15 cellular contexts compared by ENCODE assay signal in genomic region chr3:188207941-188208750, GRCh38. TPM values are rescaled to one million over a fixed set of nuclear protein-coding genes. Genes with fewer than 3 reads are reported as not detected.
A peak's percentile ranks its signal among the peaks of the same experiment; 100 is the strongest.
DNase-seq lines count a peak whose midpoint lies in the region; ATAC-seq and TF ChIP-seq lines count a peak whose summit lies in the region.
"Had no signal": no experiment of that assay in that cellular context is flagged by ENCODE, and none has a peak within 500 bp of the region (broad histone marks: within the 10 kb centered on the region; RNA-seq: fewer than 3 reads in every experiment).

No MANE protein-coding gene starts in this region.

- H3K27ac Mint-ChIP-seq in chondrocyte (ENCODE audit: unreplicated experiment): peak overlapping the region; percentile 87
- H3K27ac Mint-ChIP-seq: activated naive CD8-positive, alpha-beta T cell treated with anti-CD3 and anti-CD28 coated beads, Interleukin-2, amount 10 ng/mL, durations not matched to agents 7 days and 5 days had no signal

- no peak for TF ChIP-seq POLR2A in right lobe of liver (IDR thresholded peaks at IDR 0.05)

- intact Hi-C loops in PC-3 (cut with micrococcal nuclease) (no loop called here), right lobe of liver (cut with DNase I) (no loop called here)

- H3K4me3 Mint-ChIP-seq in chondrocyte (ENCODE audit: unreplicated experiment): no peak overlapping the region
- H3K4me3 Mint-ChIP-seq: activated naive CD8-positive, alpha-beta T cell treated with anti-CD3 and anti-CD28 coated beads, Interleukin-2, amount 10 ng/mL, durations not matched to agents 7 days and 5 days had no signal

- DNase-seq in chondrocyte (ENCODE audit: low spot score) (no peak), left kidney (ENCODE audit: low read depth, low spot score) (peak; percentile 54), smooth muscle cell of the brain vasculature (ENCODE audit: low read depth, low spot score) (peak; percentile 63), PC-3 (no peak), NCI-H187 (lab: John Stamatoyannopoulos, UW) (no peak), right lobe of liver (no peak)
- DNase-seq: activated naive CD8-positive, alpha-beta T cell treated with anti-CD3 and anti-CD28 coated beads, Interleukin-2, amount 10 ng/mL, durations not matched to agents 7 days and 5 days; Calu3; effector memory CD4-positive, alpha-beta T cell; naive B cell; stimulated activated CD4-positive, alpha-beta T cell treated with anti-CD3 and anti-CD28 coated beads, Interleukin-2, amount 100 ng/mL, for 24 hours; stimulated activated naive CD4-positive, alpha-beta T cell treated with Interleukin-2 at 50 U/mL for 16 hours; T-helper 2 cell had no signal

- peaks cover 73% of the 10 kb centered on the region for H3K4me1 Mint-ChIP-seq in chondrocyte (ENCODE audit: low read depth)

- CTCF ChIA-PET in PC-3 (lab: Charles Lee): no interaction called here

- no peak overlapping the region for H3K4me2 ChIP-seq in PC-3 (ENCODE audit: low read length)

- POLR2A ChIA-PET in PC-3 (lab: Charles Lee; ENCODE audit: unreplicated experiment): interaction anchor here (0.5 to 0.7 kb wide), 3 partner anchors 61 to 283 kb away, joined by 3 to 8 read pairs (median 4); no protein-coding TSS in a partner anchor

- H3K4me3 ChIP-seq in HUES6 (ENCODE audit: low read depth, low read length) (no peak overlapping the region), PC-3 (ENCODE audit: low read length) (no peak overlapping the region), right lobe of liver (no peak overlapping the region)

- BruUV-seq in PC-3 (replicated peaks; lab: Mats Ljungman, UMichigan): no TSS peak

- no peak overlapping the region for H3K9ac ChIP-seq in HUES6 (ENCODE audit: low read length)
- no peak overlapping the region for H3K9ac ChIP-seq in PC-3 (ENCODE audit: low read length)

- no peaks in the 10 kb centered on the region for H3K9me3 ChIP-seq in HUES6 (ENCODE audit: control insufficient read depth, insufficient read depth, low read depth, low read length)
- H3K9me3 ChIP-seq in PC-3 (ENCODE audit: low read length): no peaks in the 10 kb centered on the region
- H3K9me3 ChIP-seq in right lobe of liver: no peaks in the 10 kb centered on the region

- H3K9me3 Mint-ChIP-seq in chondrocyte (ENCODE audit: low read depth): no peaks in the 10 kb centered on the region
- H3K9me3 Mint-ChIP-seq: activated naive CD8-positive, alpha-beta T cell treated with anti-CD3 and anti-CD28 coated beads, Interleukin-2, amount 10 ng/mL, durations not matched to agents 7 days and 5 days; naive B cell had no signal

- no peaks in the 10 kb centered on the region for H3K27me3 Mint-ChIP-seq in chondrocyte (ENCODE audit: low read depth)
- H3K27me3 Mint-ChIP-seq: activated naive CD8-positive, alpha-beta T cell treated with anti-CD3 and anti-CD28 coated beads, Interleukin-2, amount 10 ng/mL, durations not matched to agents 7 days and 5 days; naive B cell had no signal

- H3F3A ChIP-seq in PC-3 (ENCODE audit: low read length, unreplicated experiment): no peaks in the 10 kb centered on the region

- H3K27ac ChIP-seq in HUES6 (ENCODE audit: low read depth, low read length): peak overlapping the region; percentile 68; the same call in 1 of the 2 replicates
- H3K27ac ChIP-seq in PC-3 (ENCODE audit: low read length): no peak overlapping the region
- peak overlapping the region in 1 of 3 donors; percentile 76 for H3K27ac ChIP-seq in right lobe of liver

- no peaks in the 10 kb centered on the region for H3K27me3 ChIP-seq in HUES6 (ENCODE audit: control insufficient read depth, insufficient read depth, low read length)
- H3K27me3 ChIP-seq in PC-3 (ENCODE audit: low read length): no peaks in the 10 kb centered on the region
- no peaks in the 10 kb centered on the region for H3K27me3 ChIP-seq in right lobe of liver

- H3K36me3 ChIP-seq in HUES6 (ENCODE audit: control insufficient read depth, insufficient read depth, low read length): no peaks in the 10 kb centered on the region
- no peaks in the 10 kb centered on the region for H3K36me3 ChIP-seq in PC-3 (ENCODE audit: low read depth, low read length)
- H3K36me3 ChIP-seq in right lobe of liver: peaks cover 0 to 3% (median 1%) of the 10 kb centered on the region in 4 donors

- H3K4me1 ChIP-seq in HUES6 (ENCODE audit: control insufficient read depth, insufficient read depth, low read length) (peaks cover 33% of the 10 kb centered on the region), PC-3 (ENCODE audit: insufficient read depth, low read length) (no peaks in the 10 kb centered on the region), right lobe of liver (peaks cover 0 to 46% (median 11%) of the 10 kb centered on the region in 4 donors)

- ATAC-seq in PC-3 (no peak), right lobe of liver (no peak), HG03280 (IDR thresholded peaks at IDR 0.05; ENCODE audit: unreplicated experiment) (no peak)

- TF ChIP-seq CTCF in chondrocyte (IDR thresholded peaks at IDR 0.05) (no peak), PC-3 (conservative IDR thresholded peaks at IDR 0.05; ENCODE audit: low read depth, low read length) (no peak), right lobe of liver (IDR thresholded peaks at IDR 0.05) (no peak)

- 87% methylated on average over 6 of the region's 10 CpGs for WGBS in right lobe of liver (ENCODE audit: insufficient coverage, low coverage, low lambda C conversion rate, missing lambda C conversion rate)

- H2AFZ ChIP-seq in PC-3 (ENCODE audit: low read length): no peak overlapping the region

- no peaks in the 10 kb centered on the region for H3K9me2 ChIP-seq in PC-3 (replicated peaks; ENCODE audit: low read length)

- peaks cover 18% of the 10 kb centered on the region for H3K79me2 ChIP-seq in PC-3 (ENCODE audit: low read length)

- peaks cover 11% of the 10 kb centered on the region for H3K36me3 Mint-ChIP-seq in chondrocyte (ENCODE audit: low read depth)

- no peaks in the 10 kb centered on the region for H4K20me1 ChIP-seq in PC-3 (ENCODE audit: low read length)

RNA-seq across cellular contexts. Expression of gene LPP, which starts 54.2 kb away (rescaled TPM):
- total RNA-seq in chondrocyte (174 to 295 TPM (median 288 TPM) in 3 replicates), PC-3 (2014; rRNA removed) (20.4 and 21.3 TPM in 2 replicates), right lobe of liver (10 to 100 TPM; 41.5 to 90.5 (median 69.5) TPM)

Comparison
In these comparisons a context has a peak if more than half of its experiments do, and no peak if none do; other contexts are left out.
1. DNase-seq: peak in left kidney (single experiment) and smooth muscle cell of the brain vasculature (single experiment); none in chondrocyte (single experiment), PC-3 (single experiment), NCI-H187 (0 of 2) and right lobe of liver (0 of 3).